21 cellular contexts compared by ENCODE assay signal in genomic region chr11:112783945-112784322, GRCh38.
DNase-seq lines count a peak whose midpoint lies in the region; ATAC-seq and TF ChIP-seq lines count a peak whose summit lies in the region.
"Had no signal": no experiment of that assay in that cellular context is flagged by ENCODE, and none has a peak within 500 bp of the region (broad histone marks: within the 10 kb centered on the region; RNA-seq: fewer than 3 reads in every experiment).

No MANE protein-coding gene starts in this region.

- intact Hi-C loops in cardiac septum (cut with DNase I) (loop anchor here (10.0 kb wide), 1 partner anchor 489 kb away; no protein-coding TSS in a partner anchor), Right ventricle myocardium superior (cut with DNase I) (loop anchor here (10.0 kb wide), 2 partner anchors 199 to 489 kb away; no protein-coding TSS in a partner anchor)

- TF ChIP-seq CTCF in coronary artery (IDR thresholded peaks at IDR 0.05), result no peak
- TF ChIP-seq CTCF in thoracic aorta (IDR thresholded peaks at IDR 0.05), result no peak
- no peak for TF ChIP-seq CTCF in brain microvascular endothelial cell (IDR thresholded peaks at IDR 0.05; ENCODE audit: low read depth, low read length, missing control alignments)

- H3K4me1 ChIP-seq in muscle layer of colon (ENCODE audit: insufficient read depth, low read length) (peaks cover 26% of the 10 kb centered on the region), thoracic aorta (ENCODE audit: control insufficient read depth in 1 of 2, low read depth in 2 of 2) (peaks cover 9 to 52% of the 10 kb centered on the region in 2 donors)
- H3K4me1 ChIP-seq: Caco-2, HAP-1 had no signal

- H3K4me3 ChIP-seq in coronary artery (peak overlapping the region; percentile 64), muscle layer of colon (ENCODE audit: low read depth in 1 of 2, low read length in 2 of 2) (peak overlapping the region; percentile 16 to 41), thoracic aorta (no peak overlapping the region), brain microvascular endothelial cell (ENCODE audit: low read depth, low read length) (no peak overlapping the region)
- H3K4me3 ChIP-seq: GM12878, HAP-1 had no signal

- no peaks in the 10 kb centered on the region for H3K9me3 ChIP-seq in muscle layer of colon (ENCODE audit: low read length)
- no peaks in the 10 kb centered on the region for H3K9me3 ChIP-seq in thoracic aorta
- H3K9me3 ChIP-seq: Caco-2, HAP-1 had no signal

- no peaks in the 10 kb centered on the region for H3K27me3 ChIP-seq in muscle layer of colon (ENCODE audit: control insufficient read depth in 1 of 2, insufficient read depth in 2 of 2, low read length in 2 of 2)
- H3K27me3 ChIP-seq in thoracic aorta (replicated peaks; ENCODE audit: insufficient read depth), result no peaks in the 10 kb centered on the region
- H3K27me3 ChIP-seq in brain microvascular endothelial cell (replicated peaks), result no peaks in the 10 kb centered on the region

- ATAC-seq in Right ventricle myocardium superior (ENCODE audit: poor library complexity), result no peak
- no peak for ATAC-seq in thoracic aorta (ENCODE audit: insufficient number of reproducible peaks, low FRiP score, low read depth)
- ATAC-seq in GM19395 (IDR thresholded peaks at IDR 0.05; ENCODE audit: unreplicated experiment), result no peak
- ATAC-seq: activated CD8-positive, alpha-beta memory T cell treated with anti-CD3 and anti-CD28 coated beads, Interleukin-2, amount 10 ng/mL, durations not matched to agents 7 days and 5 days; activated T-cell treated with anti-CD3 and anti-CD28 coated beads, Interleukin-2, amount 50 U/mL, for 72 hours; GM12878; HepG2 had no signal

- in situ Hi-C loops in brain microvascular endothelial cell (cut with HindIII; ENCODE audit: low pct_ligation_motif_present, low sequenced_read_pairs), result no loop called here

- H3K27ac ChIP-seq in coronary artery, result peak overlapping the region in 1 of 2 donors; percentile 72
- H3K27ac ChIP-seq in muscle layer of colon (ENCODE audit: low read depth, low read length), result no peak overlapping the region
- peak overlapping the region; percentile 78 to 84 for H3K27ac ChIP-seq in thoracic aorta
- H3K27ac ChIP-seq in brain microvascular endothelial cell, result no peak overlapping the region
- H3K27ac ChIP-seq: HL-60, RWPE1 had no signal

- H3K9ac ChIP-seq in muscle layer of colon (ENCODE audit: low read length), result no peak overlapping the region

- peak; percentile 54 for DNase-seq in cardiac septum (ENCODE audit: low spot score)
- no peak for DNase-seq in Right ventricle myocardium superior
- no peak for DNase-seq in coronary artery (ENCODE audit: low spot score)
- DNase-seq in thoracic aorta (ENCODE audit: low spot score), result no peak
- DNase-seq in brain microvascular endothelial cell, result no peak
- DNase-seq in retina, result no peak
- DNase-seq: activated CD4-positive, alpha-beta T cell treated with anti-CD3 and anti-CD28 coated beads, Interleukin-2, amount 50 U/mL, for 1 hour; activated CD8-positive, alpha-beta memory T cell treated with anti-CD3 and anti-CD28 coated beads, Interleukin-2, amount 10 ng/mL, durations not matched to agents 7 days and 5 days; activated naive CD4-positive, alpha-beta T cell treated with Interleukin-2 at 50 U/mL for 16 hours; activated T-cell treated with anti-CD3 and anti-CD28 coated beads, Interleukin-2, amount 50 U/mL, for 72 hours; Caco-2; NCI-H1930; stimulated activated CD4-positive, alpha-beta T cell treated with anti-CD3 and anti-CD28 coated beads, Interleukin-1b, Interleukin-23, amount 100 ng/mL, for 48 hours; T-helper 9 cell had no signal

- H3K36me3 ChIP-seq in muscle layer of colon (ENCODE audit: insufficient read depth, low read length), result no peaks in the 10 kb centered on the region
- H3K36me3 ChIP-seq in thoracic aorta, result no peaks in the 10 kb centered on the region
- no peaks in the 10 kb centered on the region for H3K36me3 ChIP-seq in brain microvascular endothelial cell (replicated peaks)
- H3K36me3 ChIP-seq: HAP-1 had no signal

Comparison
In these comparisons a context has a peak if more than half of its experiments do, and no peak if none do; other contexts are left out.
1. H3K27ac ChIP-seq: peak in thoracic aorta (2 of 2); none in muscle layer of colon (single experiment) and brain microvascular endothelial cell (single experiment).
2. H3K4me3 ChIP-seq: peak in coronary artery (single experiment) and muscle layer of colon (2 of 2); none in thoracic aorta (single experiment) and brain microvascular endothelial cell (single experiment).